9 cellular contexts compared by ENCODE assay signal in genomic region chr22:30485362-30485988, GRCh38. TPM values are rescaled to one million over a fixed set of nuclear protein-coding genes. Genes with fewer than 3 reads are reported as not detected.
A peak's percentile ranks its signal among the peaks of the same experiment; 100 is the strongest.
DNase-seq lines count a peak whose midpoint lies in the region; ATAC-seq and TF ChIP-seq lines count a peak whose summit lies in the region.
"Had no signal": no experiment of that assay in that cellular context is flagged by ENCODE, and none has a peak within 500 bp of the region (broad histone marks: within the 10 kb centered on the region; RNA-seq: fewer than 3 reads in every experiment).

No MANE protein-coding gene starts in this region.

- H3K4me3 Mint-ChIP-seq in activated T-cell treated with anti-CD3 and anti-CD28 coated beads, Interleukin-2, amount 50 U/mL, for 4 hours: no peak overlapping the region
- no peak overlapping the region for H3K4me3 Mint-ChIP-seq in neural crest cell
- H3K4me3 Mint-ChIP-seq: IgD-negative memory B cell had no signal

- no peaks in the 10 kb centered on the region for H3K36me3 Mint-ChIP-seq in activated T-cell treated with anti-CD3 and anti-CD28 coated beads, Interleukin-2, amount 50 U/mL, for 4 hours (ENCODE audit: insufficient read depth)
- H3K36me3 Mint-ChIP-seq in neural crest cell (ENCODE audit: low read depth): no peaks in the 10 kb centered on the region

- H3K9me3 ChIP-seq in BE2C: no peaks in the 10 kb centered on the region

- H3K4me1 Mint-ChIP-seq in activated T-cell treated with anti-CD3 and anti-CD28 coated beads, Interleukin-2, amount 50 U/mL, for 4 hours (ENCODE audit: low read depth): no peaks in the 10 kb centered on the region
- no peaks in the 10 kb centered on the region for H3K4me1 Mint-ChIP-seq in neural crest cell
- H3K4me1 Mint-ChIP-seq: IgD-negative memory B cell had no signal

- DNase-seq in BE2C (peak; percentile 72), OCI-M2 (lab: John Stamatoyannopoulos, UW; ENCODE audit: unreplicated experiment) (peak; percentile 2), fibroblast of mammary gland (ENCODE audit: low read depth) (peak; percentile 48), neural crest cell (ENCODE audit: low read depth, low spot score) (peak; percentile 77)
- peak; percentile 74 for DNase-seq in activated T-cell treated with anti-CD3 and anti-CD28 coated beads, Interleukin-2, amount 50 U/mL, for 4 hours
- peak; percentile 81 for DNase-seq in stimulated activated naive CD8-positive, alpha-beta T cell treated with anti-CD3 and anti-CD28 coated beads, Interleukin-15, Interleukin-2, amounts not matched to agents 100 U/mL and 50 U/mL, for 24 hours

- peaks cover 6% of the 10 kb centered on the region for H3K27me3 Mint-ChIP-seq in activated T-cell treated with anti-CD3 and anti-CD28 coated beads, Interleukin-2, amount 50 U/mL, for 4 hours (ENCODE audit: low read depth)
- no peaks in the 10 kb centered on the region for H3K27me3 Mint-ChIP-seq in neural crest cell (ENCODE audit: low read depth)

- H3K27ac Mint-ChIP-seq in neural crest cell (ENCODE audit: unreplicated experiment): no peak overlapping the region

- no peaks in the 10 kb centered on the region for H3K9me3 Mint-ChIP-seq in activated T-cell treated with anti-CD3 and anti-CD28 coated beads, Interleukin-2, amount 50 U/mL, for 4 hours
- H3K9me3 Mint-ChIP-seq in neural crest cell: peaks cover 3% of the 10 kb centered on the region
- H3K9me3 Mint-ChIP-seq: IgD-negative memory B cell had no signal

- TF ChIP-seq CTCF in BE2C (IDR thresholded peaks at IDR 0.05; ENCODE audit: low read depth, low read length) (peak; percentile 85), fibroblast of mammary gland (conservative IDR thresholded peaks at IDR 0.05; ENCODE audit: control insufficient read depth, insufficient read depth, low read depth, low read length) (peak; percentile 91), neural crest cell (conservative IDR thresholded peaks at IDR 0.05) (peak; percentile 95)

- H3K36me3 ChIP-seq in BE2C: no peaks in the 10 kb centered on the region

- ATAC-seq in GM21737 (IDR thresholded peaks at IDR 0.05; ENCODE audit: unreplicated experiment) (peak; percentile 59), GM18861 (IDR thresholded peaks at IDR 0.05; ENCODE audit: unreplicated experiment) (no peak)
- ATAC-seq in activated T-cell treated with anti-CD3 and anti-CD28 coated beads, Interleukin-2, amount 50 U/mL, for 4 hours: peak; percentile 99
- peak; percentile 96 for ATAC-seq in stimulated activated naive CD8-positive, alpha-beta T cell treated with anti-CD3 and anti-CD28 coated beads, Interleukin-15, Interleukin-2, amounts not matched to agents 100 U/mL and 50 U/mL, for 24 hours

- H3K27me3 ChIP-seq in BE2C: no peaks in the 10 kb centered on the region

- no peak overlapping the region for H3K4me3 ChIP-seq in BE2C (ENCODE audit: low read depth, low read length)
- no peak overlapping the region for H3K4me3 ChIP-seq in fibroblast of mammary gland (ENCODE audit: control insufficient read depth, low read depth, low read length)

- H3K4me1 ChIP-seq in BE2C: no peaks in the 10 kb centered on the region

RNA-seq across cellular contexts. Expression of gene SEC14L3, which starts 13.7 kb away (rescaled TPM):
- not detected for polyA plus RNA-seq in BE2C (2012; ENCODE audit: insufficient read depth, insufficient read length, low read depth)
- not detected for total RNA-seq in activated T-cell treated with anti-CD3 and anti-CD28 coated beads, Interleukin-2, amount 50 U/mL, for 4 hours
- total RNA-seq in neural crest cell: not detected in 2 replicates
- polyA plus RNA-seq: IgD-negative memory B cell had no signal

RNA-seq across cellular contexts. Expression of gene SEC14L4, which starts 20.0 kb away (rescaled TPM):
- polyA plus RNA-seq in BE2C (2012; ENCODE audit: insufficient read depth, insufficient read length, low read depth): not detected
- under 1 TPM in 1 of 3 donors, not detected in 2; 0.16 TPM for total RNA-seq in activated T-cell treated with anti-CD3 and anti-CD28 coated beads, Interleukin-2, amount 50 U/mL, for 4 hours
- 0.11 and 0.21 TPM in 2 replicates for total RNA-seq in neural crest cell
- polyA plus RNA-seq: IgD-negative memory B cell had no signal

RNA-seq across cellular contexts. Expression of gene MTFP1, which starts 59.9 kb away (rescaled TPM):
- 112 TPM for polyA plus RNA-seq in BE2C (2012; ENCODE audit: insufficient read depth, insufficient read length, low read depth)
- total RNA-seq in activated T-cell treated with anti-CD3 and anti-CD28 coated beads, Interleukin-2, amount 50 U/mL, for 4 hours: 100 to 1,000 TPM in 1 of 3 donors, 10 to 100 TPM in 2; 97.0 to 113 (median 99.9) TPM
- 37.4 and 38.9 TPM in 2 replicates for total RNA-seq in neural crest cell

Comparison
In these comparisons a context has a peak if more than half of its experiments do, and no peak if none do; other contexts are left out.
1. DNase-seq: peak in every context shown above with its lines; median percentile 81 in stimulated activated naive CD8-positive, alpha-beta T cell treated with anti-CD3 and anti-CD28 coated beads, Interleukin-15, Interleukin-2, amounts not matched to agents 100 U/mL and 50 U/mL, for 24 hours; 77 in neural crest cell; 74 in activated T-cell treated with anti-CD3 and anti-CD28 coated beads, Interleukin-2, amount 50 U/mL, for 4 hours; 72 in BE2C; 48 in fibroblast of mammary gland; 2 in OCI-M2.